ENCODE assay signal across 3 cellular contexts in the genomic region with DNA sequence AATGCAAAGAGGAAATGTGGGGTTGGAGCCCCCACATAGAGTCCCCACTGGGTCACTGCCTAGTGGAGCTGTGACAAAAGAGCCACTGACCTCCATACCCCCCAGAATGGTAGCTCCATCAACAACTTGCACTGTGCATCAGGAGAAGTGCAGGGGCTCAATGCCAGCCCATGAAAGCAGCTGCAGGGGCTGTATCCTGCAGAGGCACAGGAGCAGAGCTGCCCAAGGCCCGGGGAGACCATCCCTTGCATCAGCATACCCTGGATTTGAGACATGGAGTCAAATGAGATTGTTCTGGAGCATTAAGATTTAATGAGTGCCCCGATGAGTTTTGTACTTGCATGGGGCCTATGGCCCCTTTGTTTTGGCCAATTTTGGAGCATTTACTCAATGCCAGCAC.
"Had no signal": no experiment of that assay in that cellular context is flagged by ENCODE, and none has a peak within 500 bp of the region (broad histone marks: within the 10 kb centered on the region; RNA-seq: fewer than 3 reads in every experiment).

No MANE protein-coding gene starts in this region.

- H3K4me3 ChIP-seq: GM12878 had no signal

- DNase-seq: GDM1, GF-D8 had no signal

- ATAC-seq: GM12878 had no signal
